Comparison of ENCODE assay signal across 16 cellular contexts in the genomic region with DNA sequence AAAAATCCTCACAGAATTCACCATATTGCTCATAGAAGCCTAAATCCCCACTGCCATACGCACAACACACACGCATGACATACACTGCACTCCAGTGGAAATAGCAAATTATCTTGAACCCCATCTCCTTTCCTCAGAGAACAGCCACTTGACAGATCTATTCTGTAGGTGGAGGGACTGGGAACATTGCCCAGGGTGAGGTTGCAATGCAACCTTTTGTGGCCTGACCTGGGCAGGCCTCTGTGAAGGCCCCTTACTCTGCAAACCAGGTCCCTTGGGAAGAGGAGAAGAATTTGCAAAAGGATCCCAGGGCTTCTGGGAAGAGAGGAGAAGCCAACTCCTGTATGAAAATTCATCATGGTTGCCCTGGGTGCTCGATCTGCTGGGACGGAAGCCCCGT. TPM values are rescaled to one million over a fixed set of nuclear protein-coding genes. Genes with fewer than 3 reads are reported as not detected.
A peak's percentile ranks its signal among the peaks of the same experiment; 100 is the strongest.
DNase-seq lines count a peak whose midpoint lies in the region; ATAC-seq and TF ChIP-seq lines count a peak whose summit lies in the region.
"Had no signal": no experiment of that assay in that cellular context is flagged by ENCODE, and none has a peak within 500 bp of the region (broad histone marks: within the 10 kb centered on the region; RNA-seq: fewer than 3 reads in every experiment).

No MANE protein-coding gene starts in this region.

- TF ChIP-seq POLR2A in spleen (IDR thresholded peaks at IDR 0.05), result no peak

- H3K4me3 ChIP-seq in spleen, result no peak overlapping the region
- no peak overlapping the region for H3K4me3 ChIP-seq in aorta (ENCODE audit: low read length in 2 of 2)

- H3K27ac Mint-ChIP-seq in mesothelial cell of epicardium (peak overlapping the region; percentile 4), endothelial cell (ENCODE audit: unreplicated experiment) (no peak overlapping the region)
- H3K27ac Mint-ChIP-seq: B cell had no signal

- TF ChIP-seq CTCF in mesothelial cell of epicardium (IDR thresholded peaks at IDR 0.05; ENCODE audit: unreplicated experiment) (no peak), spleen (IDR thresholded peaks at IDR 0.05 in 8 of 11, conservative IDR thresholded peaks at IDR 0.05 in 3 of 11) (no peak), endothelial cell (IDR thresholded peaks at IDR 0.05; ENCODE audit: unreplicated experiment) (no peak)

- peak overlapping the region; percentile 84 for H3K27ac ChIP-seq in epithelial cell of prostate
- H3K27ac ChIP-seq in spleen, result no peak overlapping the region
- H3K27ac ChIP-seq in aorta (ENCODE audit: low read depth in 1 of 2, low read length in 2 of 2), result no peak overlapping the region

- peaks cover 17% of the 10 kb centered on the region for H3K4me1 Mint-ChIP-seq in mesothelial cell of epicardium
- peaks cover 7% of the 10 kb centered on the region for H3K4me1 Mint-ChIP-seq in endothelial cell (ENCODE audit: unreplicated experiment)
- H3K4me1 Mint-ChIP-seq: B cell had no signal

- H3K9me3 ChIP-seq in spleen (no peaks in the 10 kb centered on the region), aorta (ENCODE audit: control insufficient read depth, low read length) (no peaks in the 10 kb centered on the region)

- 87 to 93% (median 90%) methylated on average over 5 of the region's 5 CpGs for WGBS in spleen, 5 donors
- WGBS in aorta, 2 donors, result 95% methylated on average over 5 of the region's 5 CpGs

- H3K4me1 ChIP-seq in spleen, result no peaks in the 10 kb centered on the region
- H3K4me1 ChIP-seq in aorta (ENCODE audit: control insufficient read depth in 1 of 2, insufficient read depth in 2 of 2, low read length in 2 of 2), result no peaks in the 10 kb centered on the region

- intact Hi-C loops in spleen (cut with DNase I; ENCODE audit: low total_unique reads), result no loop called here
- intact Hi-C loops in aorta (cut with DNase I), result no loop called here

- DNase-seq in DMS79 treated with DMSO at 0.1 percent for 48 hours (lab: John Stamatoyannopoulos, UW), result peak; percentile 45
- no peak for DNase-seq in epithelial cell of prostate (ENCODE audit: low read depth, low spot score)
- DNase-seq in mesothelial cell of epicardium (ENCODE audit: low spot score in 2 of 2, unreplicated experiment in 2 of 2), result no peak
- DNase-seq in spleen, result peak; percentile 24
- no peak for DNase-seq in aorta
- DNase-seq in endothelial cell (ENCODE audit: low spot score), result no peak
- DNase-seq in iPS-NIHi7 (ENCODE audit: extremely low spot score), result no peak
- DNase-seq: KG1, MV-4-11, NCI-H1694 treated with DMSO at 0.1 percent for 48 hours, NCI-H2227 treated with DMSO at 0.1 percent for 48 hours, NCI-H510A treated with DMSO at 0.1 percent for 48 hours, NCI-H774, SHP77 had no signal

- ATAC-seq in aorta (ENCODE audit: low FRiP score), result no peak
- ATAC-seq: HCT116 had no signal

- H3K4me3 Mint-ChIP-seq in mesothelial cell of epicardium (no peak overlapping the region), endothelial cell (ENCODE audit: unreplicated experiment) (no peak overlapping the region)
- H3K4me3 Mint-ChIP-seq: B cell had no signal

- H3K9me3 Mint-ChIP-seq in mesothelial cell of epicardium (no peaks in the 10 kb centered on the region), endothelial cell (ENCODE audit: unreplicated experiment) (no peaks in the 10 kb centered on the region)

- H3K27me3 ChIP-seq in spleen (replicated peaks in 1 of 7), result peaks cover 0 to 13% (median 0%) of the 10 kb centered on the region in 7 donors
- H3K27me3 ChIP-seq in aorta (ENCODE audit: control insufficient read depth in 1 of 2, insufficient read depth in 2 of 2, low read length in 1 of 2), result no peaks in the 10 kb centered on the region

- H3K36me3 ChIP-seq in spleen, result no peaks in the 10 kb centered on the region
- no peaks in the 10 kb centered on the region for H3K36me3 ChIP-seq in aorta (ENCODE audit: control insufficient read depth in 1 of 2, insufficient read depth in 2 of 2, low read length in 1 of 2)

- H3K27me3 Mint-ChIP-seq in mesothelial cell of epicardium (ENCODE audit: low read depth), result no peaks in the 10 kb centered on the region
- H3K27me3 Mint-ChIP-seq in endothelial cell (ENCODE audit: unreplicated experiment), result peaks cover 2% of the 10 kb centered on the region

- no peaks in the 10 kb centered on the region for H3K36me3 Mint-ChIP-seq in mesothelial cell of epicardium
- H3K36me3 Mint-ChIP-seq in endothelial cell (ENCODE audit: low read depth, unreplicated experiment), result no peaks in the 10 kb centered on the region

RNA-seq across cellular contexts. Expression of a gene that starts 51.9 kb away (rescaled TPM):
- total RNA-seq in mesothelial cell of epicardium (45.5 to 50.7 TPM (median 48.3 TPM) in 3 replicates), spleen (10 to 100 TPM in 6 of 7 donors, 1 to 10 TPM in 1; 6.0 to 43.8 (median 21.7) TPM), aorta (1 to 10 TPM in 1 of 2 donors, under 1 TPM in 1; 0.66 to 1.4 TPM), endothelial cell (ENCODE audit: unreplicated experiment) (3.6 TPM)
- polyA plus RNA-seq in spleen (1 to 10 TPM in 1 of 3 donors, under 1 TPM in 2; 0.54 to 3.5 (median 0.85) TPM), aorta (1 to 10 TPM; 1.5 to 5.4 TPM)
- total RNA-seq: B cell had no signal

Comparison
In these comparisons a context has a peak if more than half of its experiments do, and no peak if none do; other contexts are left out.
1. DNase-seq: peak in DMS79 treated with DMSO at 0.1 percent for 48 hours (single experiment) and spleen (single experiment); none in epithelial cell of prostate (single experiment), mesothelial cell of epicardium (0 of 2), aorta (0 of 2), endothelial cell (single experiment) and iPS-NIHi7 (single experiment).